ENCODE assay signal across 11 cellular contexts in genomic region chr10:7561216-7561893, GRCh38.
DNase-seq lines count a peak whose midpoint lies in the region; ATAC-seq and TF ChIP-seq lines count a peak whose summit lies in the region.
"Had no signal": no experiment of that assay in that cellular context is flagged by ENCODE, and none has a peak within 500 bp of the region (broad histone marks: within the 10 kb centered on the region; RNA-seq: fewer than 3 reads in every experiment).

No MANE protein-coding gene starts in this region.

- no peaks in the 10 kb centered on the region for H3K36me3 Mint-ChIP-seq in neural crest cell (ENCODE audit: low read depth)
- no peaks in the 10 kb centered on the region for H3K36me3 Mint-ChIP-seq in activated CD8-positive, alpha-beta memory T cell treated with anti-CD3 and anti-CD28 coated beads, Interleukin-2, amount 10 ng/mL, durations not matched to agents 7 days and 5 days
- H3K36me3 Mint-ChIP-seq: memory B cell had no signal

- ATAC-seq in Right ventricle myocardium inferior (peak; percentile 89), Right ventricle myocardium superior (ENCODE audit: poor library complexity) (peak; percentile 93), HG02981 (IDR thresholded peaks at IDR 0.05; ENCODE audit: unreplicated experiment) (no peak)
- ATAC-seq in activated CD8-positive, alpha-beta memory T cell treated with anti-CD3 and anti-CD28 coated beads, Interleukin-2, amount 10 ng/mL, durations not matched to agents 7 days and 5 days: no peak

- peak overlapping the region; percentile 22 for H3K27ac Mint-ChIP-seq in neural crest cell (ENCODE audit: unreplicated experiment)
- no peak overlapping the region for H3K27ac Mint-ChIP-seq in activated CD8-positive, alpha-beta memory T cell treated with anti-CD3 and anti-CD28 coated beads, Interleukin-2, amount 10 ng/mL, durations not matched to agents 7 days and 5 days
- H3K27ac Mint-ChIP-seq: memory B cell had no signal

- H3K9me3 Mint-ChIP-seq in neural crest cell: no peaks in the 10 kb centered on the region
- H3K9me3 Mint-ChIP-seq in activated CD8-positive, alpha-beta memory T cell treated with anti-CD3 and anti-CD28 coated beads, Interleukin-2, amount 10 ng/mL, durations not matched to agents 7 days and 5 days (ENCODE audit: low read depth): no peaks in the 10 kb centered on the region
- H3K9me3 Mint-ChIP-seq: memory B cell had no signal

- peaks cover 3% of the 10 kb centered on the region for H3K27me3 Mint-ChIP-seq in neural crest cell (ENCODE audit: low read depth)
- H3K27me3 Mint-ChIP-seq in activated CD8-positive, alpha-beta memory T cell treated with anti-CD3 and anti-CD28 coated beads, Interleukin-2, amount 10 ng/mL, durations not matched to agents 7 days and 5 days: peaks cover 15% of the 10 kb centered on the region

- intact Hi-C loops in Right ventricle myocardium inferior (cut with DNase I): no loop called here
- intact Hi-C loops in cardiac septum (cut with DNase I): no loop called here
- intact Hi-C loops in Right ventricle myocardium superior (cut with DNase I): no loop called here

- CTCF ChIA-PET in activated CD8-positive, alpha-beta memory T cell treated with anti-CD3 and anti-CD28 coated beads, Interleukin-2, amount 10 ng/mL, durations not matched to agents 7 days and 5 days (lab: Charles Lee): no interaction called here

- H3K4me3 Mint-ChIP-seq in neural crest cell: no peak overlapping the region
- H3K4me3 Mint-ChIP-seq in activated CD8-positive, alpha-beta memory T cell treated with anti-CD3 and anti-CD28 coated beads, Interleukin-2, amount 10 ng/mL, durations not matched to agents 7 days and 5 days: no peak overlapping the region
- H3K4me3 Mint-ChIP-seq: memory B cell had no signal

- DNase-seq in Right ventricle myocardium inferior (ENCODE audit: missing footprints) (peak; percentile 87), cardiac septum (ENCODE audit: low spot score) (no peak), Right ventricle myocardium superior (peak; percentile 92), neural crest cell (ENCODE audit: low read depth, low spot score) (no peak), NCI-H2029 (lab: John Stamatoyannopoulos, UW) (no peak), NCI-H2107 (lab: John Stamatoyannopoulos, UW) (no peak)
- DNase-seq in activated CD8-positive, alpha-beta memory T cell treated with anti-CD3 and anti-CD28 coated beads, Interleukin-2, amount 10 ng/mL, durations not matched to agents 7 days and 5 days: no peak
- DNase-seq: activated effector memory CD4-positive, alpha-beta T cell treated with Interleukin-2 at 50 U/mL for 16 hours; T-helper 9 cell had no signal

- H3K4me1 Mint-ChIP-seq in neural crest cell: peaks cover 9% of the 10 kb centered on the region
- no peaks in the 10 kb centered on the region for H3K4me1 Mint-ChIP-seq in activated CD8-positive, alpha-beta memory T cell treated with anti-CD3 and anti-CD28 coated beads, Interleukin-2, amount 10 ng/mL, durations not matched to agents 7 days and 5 days
- H3K4me1 Mint-ChIP-seq: memory B cell had no signal

- TF ChIP-seq CTCF in neural crest cell (conservative IDR thresholded peaks at IDR 0.05): no peak

Comparison
In these comparisons a context has a peak if more than half of its experiments do, and no peak if none do; other contexts are left out.
1. DNase-seq: peak in Right ventricle myocardium inferior (single experiment) and Right ventricle myocardium superior (single experiment); none in cardiac septum (single experiment), neural crest cell (single experiment), activated CD8-positive, alpha-beta memory T cell treated with anti-CD3 and anti-CD28 coated beads, Interleukin-2, amount 10 ng/mL, durations not matched to agents 7 days and 5 days (single experiment), NCI-H2029 (single experiment) and NCI-H2107 (single experiment).
2. ATAC-seq: peak in Right ventricle myocardium inferior (single experiment) and Right ventricle myocardium superior (single experiment); none in activated CD8-positive, alpha-beta memory T cell treated with anti-CD3 and anti-CD28 coated beads, Interleukin-2, amount 10 ng/mL, durations not matched to agents 7 days and 5 days (single experiment) and HG02981 (single experiment).